ENCODE assay signal across 1 cellular context in genomic region chr21:34688715-34689114, GRCh38.
TF ChIP-seq lines count a peak whose summit lies in the region.

No MANE protein-coding gene starts in this region.

TF ChIP-seq in A549, 52 proteins besides CTCF, POLR2A, EP300 and RAD21 (continued from another document):
- TF ChIP-seq, protein P1, sequence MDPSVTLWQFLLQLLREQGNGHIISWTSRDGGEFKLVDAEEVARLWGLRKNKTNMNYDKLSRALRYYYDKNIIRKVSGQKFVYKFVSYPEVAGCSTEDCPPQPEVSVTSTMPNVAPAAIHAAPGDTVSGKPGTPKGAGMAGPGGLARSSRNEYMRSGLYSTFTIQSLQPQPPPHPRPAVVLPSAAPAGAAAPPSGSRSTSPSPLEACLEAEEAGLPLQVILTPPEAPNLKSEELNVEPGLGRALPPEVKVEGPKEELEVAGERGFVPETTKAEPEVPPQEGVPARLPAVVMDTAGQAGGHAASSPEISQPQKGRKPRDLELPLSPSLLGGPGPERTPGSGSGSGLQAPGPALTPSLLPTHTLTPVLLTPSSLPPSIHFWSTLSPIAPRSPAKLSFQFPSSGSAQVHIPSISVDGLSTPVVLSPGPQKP (IDR thresholded peaks at IDR 0.05; ENCODE audit: low read depth, low read length) = no peak
- TF ChIP-seq CBX2 (IDR thresholded peaks at IDR 0.05; ENCODE audit: borderline replicate concordance, low read depth) = no peak
